ENCODE assay signal across 8 cellular contexts in the genomic region with DNA sequence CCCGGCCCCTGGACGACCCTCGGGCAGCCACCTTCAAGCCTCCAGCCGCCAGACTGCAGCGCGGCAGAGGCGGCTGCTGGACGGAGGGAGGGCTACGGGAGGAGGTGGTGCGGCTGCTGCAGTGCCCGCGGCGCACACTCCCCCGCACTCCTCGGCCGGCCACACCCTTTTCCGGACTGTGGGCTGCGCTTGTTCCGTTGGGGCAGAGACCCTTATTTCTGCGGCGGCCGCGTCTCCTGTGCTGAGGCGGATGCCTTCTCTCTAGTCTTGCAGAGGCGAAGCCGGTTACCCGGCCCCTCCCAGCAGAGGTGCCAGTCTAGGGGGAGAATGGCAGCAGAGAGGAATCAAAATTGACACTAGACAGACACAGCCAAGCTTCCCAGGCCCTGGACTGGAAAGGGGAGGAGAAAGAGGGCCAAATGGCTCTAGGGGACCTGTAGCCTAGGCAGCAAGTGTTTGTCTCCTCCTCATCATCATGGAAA. TPM values are rescaled to one million over a fixed set of nuclear protein-coding genes. Genes with fewer than 3 reads are reported as not detected.
A peak's percentile ranks its signal among the peaks of the same experiment; 100 is the strongest.
DNase-seq lines count a peak whose midpoint lies in the region; TF ChIP-seq lines count a peak whose summit lies in the region.

No MANE protein-coding gene starts in this region.

- H3K27me3 ChIP-seq in ascending aorta, result no peaks in the 10 kb centered on the region

- intact Hi-C loops in ascending aorta (cut with DNase I), result loop anchor here (5.0 kb wide), 1 partner anchor 958 kb away; the partner anchor contains the start of gene NAB2

- peaks cover 9 to 21% of the 10 kb centered on the region in 2 donors for H3K4me1 ChIP-seq in ascending aorta

- peak; percentile 34 for DNase-seq in NCI-H1092 treated with DMSO at 0.1 percent for 48 hours (lab: John Stamatoyannopoulos, UW)
- no peak for DNase-seq in NCI-H1092 (lab: John Stamatoyannopoulos, UW)
- DNase-seq in HUDEP-2 (lab: John Stamatoyannopoulos, UW; ENCODE audit: unreplicated experiment in 76 of 76), result peak in 71 of 76 experiments; percentile 4 to 85 (median 62)
- DNase-seq in T-helper 2 cell, result peak; percentile 30 to 89 (median 59)
- peak in 1 of 2 donors; percentile 83 for DNase-seq in ascending aorta (ENCODE audit: low spot score in 2 of 2)
- no peak for DNase-seq in NCI-H2029 (lab: John Stamatoyannopoulos, UW)

- H3K4me3 ChIP-seq in ascending aorta (peak overlapping the region; percentile 73 to 80), iPS-11a (ENCODE audit: low read depth, low read length) (peak overlapping the region; percentile 96), skin epidermis (peak overlapping the region; percentile 66 to 88 (median 75))

- TF ChIP-seq CTCF in ascending aorta (IDR thresholded peaks at IDR 0.05), result no peak

- peaks cover 36 to 37% of the 10 kb centered on the region in 2 donors for H3K36me3 ChIP-seq in ascending aorta

- peak overlapping the region; percentile 87 to 88 for H3K27ac ChIP-seq in ascending aorta
- H3K27ac ChIP-seq in skin epidermis, result peak overlapping the region in 20 of 21 experiments; percentile 75 to 93 (median 86)

- no peaks in the 10 kb centered on the region for H3K9me3 ChIP-seq in ascending aorta

RNA-seq across cellular contexts. Expression of gene ESYT1, which starts 1.2 kb away (rescaled TPM):
- 119 TPM for total RNA-seq in ascending aorta

RNA-seq across cellular contexts. Expression of gene ZC3H10, which starts 11.2 kb away (rescaled TPM):
- 11.1 TPM for total RNA-seq in ascending aorta

RNA-seq across cellular contexts. Expression of gene RPL41, which starts 12.8 kb away (rescaled TPM):
- 1,819 TPM for total RNA-seq in ascending aorta

RNA-seq across cellular contexts. Expression of gene MYL6B, which starts 23.1 kb away (rescaled TPM):
- total RNA-seq in ascending aorta, result 53.6 TPM

RNA-seq across cellular contexts. Expression of gene PA2G4, which starts 24.9 kb away (rescaled TPM):
- total RNA-seq in ascending aorta, result 101 TPM

Comparison
In these comparisons a context has a peak if more than half of its experiments do, and no peak if none do; other contexts are left out.
1. DNase-seq: peak in NCI-H1092 treated with DMSO at 0.1 percent for 48 hours (single experiment), HUDEP-2 (71 of 76) and T-helper 2 cell (5 of 5); none in NCI-H1092 (single experiment) and NCI-H2029 (single experiment).
2. Peak in every context shown above with its lines, with median percentiles within 50 percentile points of each other: H3K4me3 ChIP-seq.